1 cellular context compared by ENCODE assay signal in genomic region chr18:23093130-23093529, GRCh38.
TF ChIP-seq lines count a peak whose summit lies in the region.

No MANE protein-coding gene starts in this region.

TF ChIP-seq in HepG2, 621 proteins besides CTCF, POLR2A, EP300 and RAD21 (continued from another document):
- TF ChIP-seq ATF3 (CRISPR knock-in tag; IDR thresholded peaks at IDR 0.05): 0 out of 2 replicates have a peak, but pooled peaks have one; percentile 29
- peak; percentile 68; the same call in 1 of the 2 replicates for TF ChIP-seq ZNF7 (CRISPR knock-in tag; IDR thresholded peaks at IDR 0.05)
- TF ChIP-seq RARA (CRISPR knock-in tag; IDR thresholded peaks at IDR 0.05): peak; percentile 76
TF ChIP-seq in HepG2: peak in this region for 7; not testable (repeated sequence) for 614.
